In genomic region chr10:78712147-78712546, GRCh38 we compare ENCODE assay signal across 21 cellular contexts.
DNase-seq lines count a peak whose midpoint lies in the region; ATAC-seq and TF ChIP-seq lines count a peak whose summit lies in the region.
"Had no signal": no experiment of that assay in that cellular context is flagged by ENCODE, and none has a peak within 500 bp of the region (broad histone marks: within the 10 kb centered on the region; RNA-seq: fewer than 3 reads in every experiment).

No MANE protein-coding gene starts in this region.

- peak; percentile 39 for DNase-seq in DMS79 treated with DMSO at 0.1 percent for 48 hours (lab: John Stamatoyannopoulos, UW)
- peak; percentile 63 for DNase-seq in NCI-H1105 (lab: John Stamatoyannopoulos, UW)
- DNase-seq in colonic mucosa, result peak; percentile 25
- peak; percentile 66 for DNase-seq in iPS-NIHi11 (ENCODE audit: low spot score)
- no peak for DNase-seq in NCI-H1436 (lab: John Stamatoyannopoulos, UW)
- no peak for DNase-seq in ecto neural progenitor cell (ENCODE audit: low spot score)
- DNase-seq in HK-2 (ENCODE audit: unreplicated experiment), result no peak
- no peak for DNase-seq in stimulated activated naive B cell treated with anti-CD40 and anti-IgM and Interleukin-4, amounts not matched to agents 10 μg/mL and 1 μg/mL and 100 μg/mL, for 72 hours
- DNase-seq: activated CD4-positive, CD25-positive, alpha-beta regulatory T cell; activated CD8-positive, alpha-beta memory T cell treated with anti-CD3 and anti-CD28 coated beads for 24 hours; brain microvascular endothelial cell; cortex of kidney; GM23248; naive B cell; NCI-H2227 treated with DMSO at 0.1 percent for 48 hours; ovary; SHP77; T-helper 17 cell had no signal

- H3K4me3 ChIP-seq in colonic mucosa, result no peak overlapping the region
- H3K4me3 ChIP-seq: GM23248, lung, ovary, uterus had no signal

- H3K4me1 ChIP-seq in colonic mucosa, result no peaks in the 10 kb centered on the region
- H3K4me1 ChIP-seq: uterus had no signal

- no peaks in the 10 kb centered on the region for H3K36me3 ChIP-seq in colonic mucosa
- H3K36me3 ChIP-seq: brain microvascular endothelial cell, ovary, uterus had no signal

- no peak overlapping the region for H3K27ac Mint-ChIP-seq in stimulated activated naive B cell treated with anti-CD40 and anti-IgM and Interleukin-4, amounts not matched to agents 10 μg/mL and 1 μg/mL and 100 μg/mL, for 72 hours
- H3K27ac Mint-ChIP-seq: T-helper 17 cell had no signal

- no peaks in the 10 kb centered on the region for H3K9me3 ChIP-seq in colonic mucosa
- H3K9me3 ChIP-seq: ovary, uterus had no signal

- ATAC-seq in stimulated activated naive B cell treated with anti-CD40 and anti-IgM and Interleukin-4, amounts not matched to agents 10 μg/mL and 1 μg/mL and 100 μg/mL, for 72 hours (replicated peaks), result no peak
- ATAC-seq: T-helper 17 cell had no signal

- H3K4me3 Mint-ChIP-seq in stimulated activated naive B cell treated with anti-CD40 and anti-IgM and Interleukin-4, amounts not matched to agents 10 μg/mL and 1 μg/mL and 100 μg/mL, for 72 hours, result no peak overlapping the region
- H3K4me3 Mint-ChIP-seq: naive B cell, T-helper 17 cell had no signal

- no peak for TF ChIP-seq CTCF in colonic mucosa (IDR thresholded peaks at IDR 0.05)

- H3K27me3 ChIP-seq in colonic mucosa, result no peaks in the 10 kb centered on the region
- H3K27me3 ChIP-seq: brain microvascular endothelial cell, ovary, uterus had no signal

- H3K36me3 Mint-ChIP-seq in stimulated activated naive B cell treated with anti-CD40 and anti-IgM and Interleukin-4, amounts not matched to agents 10 μg/mL and 1 μg/mL and 100 μg/mL, for 72 hours, result peaks cover 0 to 4% of the 10 kb centered on the region in 2 donors

- no peak overlapping the region for H3K9ac ChIP-seq in colonic mucosa (ENCODE audit: low read depth in 2 of 2, low read length in 2 of 2)
- H3K9ac ChIP-seq: GM23248, KMS-11 had no signal

- intact Hi-C loops in colonic mucosa (cut with DNase I), result no loop called here

- peaks cover 10 to 16% of the 10 kb centered on the region in 2 donors for H3K9me3 Mint-ChIP-seq in stimulated activated naive B cell treated with anti-CD40 and anti-IgM and Interleukin-4, amounts not matched to agents 10 μg/mL and 1 μg/mL and 100 μg/mL, for 72 hours

- H3K27ac ChIP-seq in colonic mucosa, result no peak overlapping the region
- H3K27ac ChIP-seq: brain microvascular endothelial cell, GM23248, KMS-11, ovary, uterus had no signal

- no peaks in the 10 kb centered on the region for H3K4me1 Mint-ChIP-seq in stimulated activated naive B cell treated with anti-CD40 and anti-IgM and Interleukin-4, amounts not matched to agents 10 μg/mL and 1 μg/mL and 100 μg/mL, for 72 hours
- H3K4me1 Mint-ChIP-seq: naive B cell, T-helper 17 cell had no signal

- peaks cover 9 to 34% of the 10 kb centered on the region in 2 donors for H3K27me3 Mint-ChIP-seq in stimulated activated naive B cell treated with anti-CD40 and anti-IgM and Interleukin-4, amounts not matched to agents 10 μg/mL and 1 μg/mL and 100 μg/mL, for 72 hours

Comparison
In these comparisons a context has a peak if more than half of its experiments do, and no peak if none do; other contexts are left out.
1. DNase-seq: peak in DMS79 treated with DMSO at 0.1 percent for 48 hours (single experiment), NCI-H1105 (single experiment), colonic mucosa (single experiment) and iPS-NIHi11 (single experiment); none in NCI-H1436 (single experiment), ecto neural progenitor cell (single experiment), HK-2 (single experiment) and stimulated activated naive B cell treated with anti-CD40 and anti-IgM and Interleukin-4, amounts not matched to agents 10 μg/mL and 1 μg/mL and 100 μg/mL, for 72 hours (single experiment).